Comparison of ENCODE assay signal across 1 cellular context in genomic region chr2:39708003-39708402, GRCh38.
A peak's percentile ranks its signal among the peaks of the same experiment; 100 is the strongest.
TF ChIP-seq lines count a peak whose summit lies in the region.

No MANE protein-coding gene starts in this region.

TF ChIP-seq in HepG2, 621 proteins besides CTCF, POLR2A, EP300 and RAD21:
- TF ChIP-seq SAP130 (CRISPR knock-in tag; IDR thresholded peaks at IDR 0.05; ENCODE audit: low read depth) (no peak), MAFK (conservative IDR thresholded peaks at IDR 0.05 in 1 of 2, IDR thresholded peaks at IDR 0.05 in 1 of 2; ENCODE audit: low read length in 2 of 2) (peak; percentile 91 to 95), MAFF (IDR thresholded peaks at IDR 0.05; ENCODE audit: low read depth, low read length) (peak; percentile 91), KDM1A (CRISPR knock-in tag; IDR thresholded peaks at IDR 0.05) (no peak), ONECUT2 (CRISPR knock-in tag; IDR thresholded peaks at IDR 0.05) (no peak), ATM (IDR thresholded peaks at IDR 0.05; ENCODE audit: borderline replicate concordance) (no peak), ZNF746 (CRISPR knock-in tag; IDR thresholded peaks at IDR 0.05) (no peak), ZBTB21 (CRISPR knock-in tag; IDR thresholded peaks at IDR 0.05) (no peak), MAFG (CRISPR knock-in tag; IDR thresholded peaks at IDR 0.05) (peak; percentile 17; the same call in 1 of the 2 replicates)
